Comparison of ENCODE assay signal across 9 cellular contexts in genomic region chr16:75471723-75472634, GRCh38. TPM values are rescaled to one million over a fixed set of nuclear protein-coding genes. Genes with fewer than 3 reads are reported as not detected.
DNase-seq lines count a peak whose midpoint lies in the region; ATAC-seq and FAIRE-seq lines count a peak whose summit lies in the region.
"Had no signal": no experiment of that assay in that cellular context is flagged by ENCODE, and none has a peak within 500 bp of the region (broad histone marks: within the 10 kb centered on the region; RNA-seq: fewer than 3 reads in every experiment).

No MANE protein-coding gene starts in this region.

- no peak for FAIRE-seq in RCC 7860 (lab: Jason Lieb, UNC)
- FAIRE-seq: colon had no signal

- no peak overlapping the region for H3K4me3 Mint-ChIP-seq in immature natural killer cell

- in situ Hi-C loops in T47D (cut with HindIII; ENCODE audit: low pct_unique_long_range_greater_than_20kb, low sequenced_read_pairs), result no loop called here

- H3K27ac Mint-ChIP-seq in immature natural killer cell, result peak overlapping the region in 3 of 6 donors; percentile 0 to 66 (median 41)

- peaks cover 0 to 5% (median 0%) of the 10 kb centered on the region in 3 donors for H3K27me3 Mint-ChIP-seq in immature natural killer cell (ENCODE audit: low read depth in 3 of 3)

- peak; percentile 90 for ATAC-seq in GM21390 (IDR thresholded peaks at IDR 0.05; ENCODE audit: unreplicated experiment)

- H3K9me3 Mint-ChIP-seq in immature natural killer cell, result no peaks in the 10 kb centered on the region

- peak; percentile 65 for DNase-seq in NCI-H1436 (lab: John Stamatoyannopoulos, UW)
- no peak for DNase-seq in NCI-H1436 treated with DMSO at 0.1 percent for 48 hours (lab: John Stamatoyannopoulos, UW)
- peak; percentile 84 for DNase-seq in HuH-7.5 (ENCODE audit: low spot score)
- peak; percentile 32 for DNase-seq in RCC 7860 (ENCODE audit: low spot score)
- peak; percentile 75 to 82 for DNase-seq in T47D (ENCODE audit: low read depth in 1 of 2, low spot score in 1 of 2)
- DNase-seq in immature natural killer cell, result peak; percentile 23 to 37 (median 30)
- peak; percentile 4 to 8 for DNase-seq in stimulated activated CD4-positive, alpha-beta T cell treated with anti-CD3 and anti-CD28 coated beads, Interleukin-1b, Interleukin-23, amount 100 ng/mL, for 1 hour (ENCODE audit: low read depth in 2 of 2)

- H3K36me3 Mint-ChIP-seq in immature natural killer cell, result no peaks in the 10 kb centered on the region

- peaks cover 0 to 5% of the 10 kb centered on the region in 2 donors for H3K4me1 Mint-ChIP-seq in immature natural killer cell

RNA-seq across cellular contexts. Expression of gene TMEM170A, which starts 7.5 kb away (rescaled TPM):
- 10 to 100 TPM; 20.0 to 29.5 (median 29.2) TPM for polyA plus RNA-seq in immature natural killer cell

RNA-seq across cellular contexts. Expression of gene CHST6, which starts 23.3 kb away (rescaled TPM):
- not detected for polyA plus RNA-seq in immature natural killer cell

RNA-seq across cellular contexts. Expression of gene CFDP1, which starts 38.7 kb away (rescaled TPM):
- 10 to 100 TPM; 30.9 to 38.8 (median 32.6) TPM for polyA plus RNA-seq in immature natural killer cell
